ENCODE assay signal across 8 cellular contexts in the genomic region with DNA sequence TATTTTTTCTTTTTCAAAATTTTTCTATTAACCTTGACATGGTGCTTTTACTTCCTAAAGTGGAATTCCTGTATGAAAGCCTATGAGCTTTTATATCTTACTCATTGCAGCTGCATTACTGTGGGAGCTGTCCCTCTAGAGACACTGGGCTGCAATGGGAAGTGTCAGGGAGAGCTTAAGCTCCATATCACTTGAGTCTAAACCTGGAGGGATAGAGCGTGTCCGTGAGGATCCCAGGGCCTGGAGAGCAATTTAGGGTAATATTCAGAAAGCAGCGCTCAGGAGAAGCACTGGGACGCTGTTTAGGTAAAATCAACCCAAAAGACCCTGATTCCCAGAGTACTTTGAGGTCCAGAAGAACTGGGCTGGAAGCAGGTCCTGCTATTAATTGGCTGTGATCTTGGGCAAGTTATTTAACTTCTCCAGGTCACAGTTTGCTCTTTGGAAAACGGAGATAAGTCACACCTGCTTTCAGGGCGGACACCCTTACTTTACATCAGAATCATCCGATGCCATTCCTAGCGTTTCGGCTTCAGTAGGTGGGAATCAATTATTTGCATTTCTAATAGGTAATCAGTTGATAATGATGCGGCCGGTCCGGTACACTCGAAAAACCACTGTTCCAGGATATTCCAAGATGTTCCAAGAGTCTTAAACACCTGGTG. TPM values are rescaled to one million over a fixed set of nuclear protein-coding genes. Genes with fewer than 3 reads are reported as not detected.
DNase-seq lines count a peak whose midpoint lies in the region; ATAC-seq, FAIRE-seq and TF ChIP-seq lines count a peak whose summit lies in the region.
"Had no signal": no experiment of that assay in that cellular context is flagged by ENCODE, and none has a peak within 500 bp of the region (broad histone marks: within the 10 kb centered on the region; RNA-seq: fewer than 3 reads in every experiment).

No MANE protein-coding gene starts in this region.

- H3K14ac ChIP-seq in H9 (ENCODE audit: insufficient read depth, low read length), result no peak overlapping the region

- peak overlapping the region; percentile 89 to 90 for H3K4me3 Mint-ChIP-seq in H9

- no peak overlapping the region for H3T11ph ChIP-seq in H9 (ENCODE audit: low read length)

- H3K79me1 ChIP-seq in H9 (ENCODE audit: insufficient read depth, low read depth, low read length, poor library complexity, severe bottlenecking), result no peaks in the 10 kb centered on the region

- H3K27ac ChIP-seq in H9 (ENCODE audit: insufficient read length, low read depth, low read length), result no peak overlapping the region
- no peak overlapping the region for H3K27ac ChIP-seq in SK-N-MC
- no peak overlapping the region for H3K27ac ChIP-seq in small intestine (ENCODE audit: low read depth in 1 of 2, low read length in 1 of 2)

- peak overlapping the region; percentile 44 to 75 (median 67); a peak in 5 of 7 replicates for H3K27ac Mint-ChIP-seq in H9

- no peak overlapping the region for H2BK120ac ChIP-seq in H9 (ENCODE audit: low read depth, low read length, poor library complexity, severe bottlenecking)

- H2AFZ ChIP-seq in H9 (ENCODE audit: low read length), result no peak overlapping the region

- peak overlapping the region; percentile 94 for H3K4me3 ChIP-seq in SK-N-MC
- H3K4me3 ChIP-seq in foreskin fibroblast (ENCODE audit: low read depth in 1 of 2, low read length in 2 of 2), result peak overlapping the region; percentile 85 to 94
- peak overlapping the region in 1 of 2 donors; percentile 88 for H3K4me3 ChIP-seq in small intestine (ENCODE audit: low read depth in 1 of 2, low read length in 2 of 2)

- no CpG with 5 or more reads among the region's 13 CpGs for WGBS in H9 (ENCODE audit: extremely low coverage, insufficient read length, low lambda C conversion rate)
- WGBS in small intestine, 3 donors, result 26 to 34% (median 29%) methylated on average over 13 of the region's 13 CpGs

- no peak overlapping the region for H4K5ac ChIP-seq in H9 (ENCODE audit: insufficient read length, low read depth, low read length)

- H3K23me2 ChIP-seq in H9 (ENCODE audit: insufficient read length, low read depth, low read length, poor library complexity, severe bottlenecking), result peaks cover 10% of the 10 kb centered on the region

- H4K8ac ChIP-seq in H9 (replicated peaks; ENCODE audit: insufficient read length, low read depth, low read length), result no peak overlapping the region

- H3K9me3 ChIP-seq in H9 (ENCODE audit: control insufficient read depth, low read depth, low read length) (no peaks in the 10 kb centered on the region), SK-N-MC (ENCODE audit: low read depth, low read length) (no peaks in the 10 kb centered on the region), small intestine (ENCODE audit: control insufficient read depth, low read depth) (no peaks in the 10 kb centered on the region)

- H3K56ac ChIP-seq in H9 (ENCODE audit: insufficient read length, low read depth, low read length), result no peak overlapping the region

- H4K91ac ChIP-seq in H9 (ENCODE audit: insufficient read length, low read depth, low read length), result no peak overlapping the region

- no peak overlapping the region for H3K23ac ChIP-seq in H9 (ENCODE audit: insufficient read length, low read depth, low read length)

- ATAC-seq in HG03342 (IDR thresholded peaks at IDR 0.05; ENCODE audit: unreplicated experiment) (no peak), GM18498 (IDR thresholded peaks at IDR 0.05; ENCODE audit: unreplicated experiment) (no peak)

- no peaks in the 10 kb centered on the region for H3K27me3 Mint-ChIP-seq in H9 (ENCODE audit: low read depth)

- H2BK5ac ChIP-seq in H9 (ENCODE audit: insufficient read length, low read length), result no peak overlapping the region

- peak overlapping the region; percentile 76 for H3K4me2 ChIP-seq in H9 (ENCODE audit: insufficient read depth, insufficient read length, low read length)

- H3K36me3 ChIP-seq in SK-N-MC (ENCODE audit: insufficient read depth, low read length), result peaks cover 22% of the 10 kb centered on the region; the same call in 1 of the 2 replicates
- H3K36me3 ChIP-seq in small intestine (ENCODE audit: control insufficient read depth in 2 of 2, insufficient read depth in 2 of 2, low read length in 2 of 2), result no peaks in the 10 kb centered on the region

- no peaks in the 10 kb centered on the region for H4K20me1 ChIP-seq in H9 (ENCODE audit: control insufficient read depth, insufficient read depth, insufficient read length)

- H2BK12ac ChIP-seq in H9 (ENCODE audit: insufficient read length, low read depth, low read length), result no peak overlapping the region

- DNase-seq in H9 (no peak), SK-N-MC (ENCODE audit: low read depth, low spot score) (no peak), foreskin fibroblast (no peak), small intestine (peak; percentile 10), NCI-H2171 (lab: John Stamatoyannopoulos, UW) (no peak)

- peaks cover 2% of the 10 kb centered on the region; the same call in 1 of the 2 replicates for H3K4me1 ChIP-seq in H9 (ENCODE audit: insufficient read depth, low read length)
- peaks cover 3 to 9% of the 10 kb centered on the region in 2 donors for H3K4me1 ChIP-seq in small intestine (ENCODE audit: control insufficient read depth in 2 of 2, insufficient read depth in 1 of 2, low read depth in 1 of 2, low read length in 1 of 2)
- H3K4me1 ChIP-seq: foreskin keratinocyte had no signal

- H2BK15ac ChIP-seq in H9 (ENCODE audit: low read depth, low read length), result no peak overlapping the region

- no peak overlapping the region for H2AK5ac ChIP-seq in H9 (ENCODE audit: insufficient read length, low read length)

- no peaks in the 10 kb centered on the region for H3K27me3 ChIP-seq in H9 (ENCODE audit: insufficient read depth, low read length)
- no peaks in the 10 kb centered on the region for H3K27me3 ChIP-seq in small intestine (ENCODE audit: control insufficient read depth in 2 of 2, insufficient read depth in 2 of 2, low read length in 2 of 2)
- H3K27me3 ChIP-seq: foreskin keratinocyte had no signal

- no peak for TF ChIP-seq CTCF in H9 (conservative IDR thresholded peaks at IDR 0.05)
- no peak for TF ChIP-seq CTCF in foreskin fibroblast (IDR thresholded peaks at IDR 0.05; ENCODE audit: low read depth, low read length)

- no peak for FAIRE-seq in small intestine (lab: Jason Lieb, UNC)

- H3K9ac ChIP-seq in H9 (ENCODE audit: extremely low read depth, insufficient read length, low read length) (peak overlapping the region; percentile 21), SK-N-MC (ENCODE audit: insufficient read length) (peak overlapping the region; percentile 65)

- no peak overlapping the region for H3K4ac ChIP-seq in H9 (ENCODE audit: low read depth, low read length)

- H3K18ac ChIP-seq in H9 (ENCODE audit: insufficient read length, low read depth, low read length), result no peak overlapping the region

- no peaks in the 10 kb centered on the region for H3K9me3 Mint-ChIP-seq in H9

- peaks cover 15 to 20% of the 10 kb centered on the region in 2 experiments for H3K4me1 Mint-ChIP-seq in H9

- H2BK20ac ChIP-seq in H9 (ENCODE audit: low read depth, low read length, poor library complexity, severe bottlenecking), result no peak overlapping the region

- peaks cover 7 to 16% (median 15%) of the 10 kb centered on the region in 3 experiments; a peak in 6 of 7 replicates for H3K36me3 Mint-ChIP-seq in H9 (ENCODE audit: insufficient read depth in 1 of 3, low read depth in 3 of 3)

- no peaks in the 10 kb centered on the region for H3K79me2 ChIP-seq in H9 (ENCODE audit: insufficient read depth, low read length)

RNA-seq across cellular contexts. Expression of a gene that starts 0.6 kb away (rescaled TPM):
- 187 and 188 TPM in 2 replicates for total RNA-seq in H9 (2021)
- 100 to 1,000 TPM; 198 to 242 (median 209) TPM for polyA plus RNA-seq in small intestine

RNA-seq across cellular contexts. Expression of a gene that starts 11.8 kb away (rescaled TPM):
- not detected in 2 replicates for total RNA-seq in H9 (2021)
- not detected for polyA plus RNA-seq in small intestine
- total RNA-seq: foreskin keratinocyte had no signal
- polyA plus RNA-seq: foreskin keratinocyte had no signal
